ENCODE assay signal across 1 cellular context in genomic region chr1:55386456-55386855, GRCh38.
TF ChIP-seq lines count a peak whose summit lies in the region.

No MANE protein-coding gene starts in this region.

TF ChIP-seq in IMR-90, 13 proteins besides CTCF, POLR2A, EP300 and RAD21:
- no peak for TF ChIP-seq BHLHE40 (IDR thresholded peaks at IDR 0.05; ENCODE audit: low read depth, low read length)
- no peak for TF ChIP-seq ELK1 (IDR thresholded peaks at IDR 0.05; ENCODE audit: borderline replicate concordance, low read depth, low read length)
- no peak for TF ChIP-seq RCOR1 (IDR thresholded peaks at IDR 0.05; ENCODE audit: insufficient replicate concordance, low read length)
- TF ChIP-seq FOS (IDR thresholded peaks at IDR 0.05; ENCODE audit: low read depth, low read length), result no peak
- TF ChIP-seq CEBPB (IDR thresholded peaks at IDR 0.05; ENCODE audit: low read depth, low read length), result no peak
- TF ChIP-seq NFE2L2 (IDR thresholded peaks at IDR 0.05; ENCODE audit: low read depth, low read length), result no peak
- no peak for TF ChIP-seq MXI1 (IDR thresholded peaks at IDR 0.05; ENCODE audit: borderline replicate concordance, low read depth, low read length)
- TF ChIP-seq CHD1 (IDR thresholded peaks at IDR 0.05; ENCODE audit: low read depth, low read length), result no peak
- TF ChIP-seq MAFK (IDR thresholded peaks at IDR 0.05; ENCODE audit: low read depth, low read length), result no peak
- TF ChIP-seq RFX5 (IDR thresholded peaks at IDR 0.05; ENCODE audit: low read depth, low read length), result no peak
